Comparison of ENCODE assay signal across 8 cellular contexts in the genomic region with DNA sequence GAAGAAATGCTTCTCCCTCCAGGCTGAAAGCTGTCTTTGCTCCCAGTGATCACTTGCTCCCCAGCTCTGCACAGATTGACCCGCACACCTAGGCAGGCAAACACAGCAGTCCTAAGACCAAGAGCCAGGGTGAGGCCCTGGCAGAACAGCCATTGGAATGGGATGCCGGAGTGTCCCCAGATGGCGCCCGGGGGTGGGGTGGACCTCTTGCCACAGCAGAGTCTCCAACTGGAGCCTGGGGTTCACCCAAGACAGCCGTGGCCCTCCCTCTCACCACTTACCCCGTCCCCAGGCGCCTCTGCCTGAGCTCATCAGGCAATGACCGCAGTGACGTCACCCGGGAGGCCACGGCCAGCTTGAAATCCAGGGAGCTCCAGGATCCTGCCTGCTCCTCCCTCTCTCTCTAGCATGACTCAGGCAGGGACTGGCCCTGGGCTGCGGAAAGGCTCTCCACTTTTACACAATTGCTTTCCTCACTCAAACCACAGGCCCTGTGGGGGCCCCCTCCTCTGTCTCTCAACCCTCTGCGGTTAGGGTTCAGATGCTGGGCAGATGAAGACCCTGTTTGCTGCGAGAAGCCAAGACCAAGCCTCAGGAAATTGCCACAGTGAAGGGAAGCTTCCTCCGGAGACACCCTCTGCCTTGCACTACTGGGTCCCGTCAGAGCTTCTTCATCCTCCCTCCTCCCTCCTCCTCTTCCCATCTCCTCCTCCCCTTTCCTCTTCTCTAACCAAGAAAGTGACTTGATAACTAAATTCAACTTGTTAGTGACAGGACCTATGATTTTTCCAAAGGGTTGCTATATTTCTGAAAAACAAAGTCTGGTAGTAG. TPM values are rescaled to one million over a fixed set of nuclear protein-coding genes. Genes with fewer than 3 reads are reported as not detected.
A peak's percentile ranks its signal among the peaks of the same experiment; 100 is the strongest.
DNase-seq lines count a peak whose midpoint lies in the region; ATAC-seq and TF ChIP-seq lines count a peak whose summit lies in the region.

No MANE protein-coding gene starts in this region.

- POLR2A ChIA-PET in CD4-positive, alpha-beta memory T cell (lab: Charles Lee; ENCODE audit: partially characterized antibody) = interaction anchor here (0.8 kb wide), 1 partner anchor 39 kb away, joined by 4 read pairs; no protein-coding TSS in a partner anchor

- no peaks in the 10 kb centered on the region for H3K9me2 ChIP-seq in Loucy (replicated peaks; ENCODE audit: low read depth, low read length)

- peak in 4 of 5 donors; percentile 5 to 75 (median 12) for DNase-seq in CD4-positive, alpha-beta memory T cell
- peak; percentile 80 for DNase-seq in activated CD4-positive, alpha-beta T cell treated with anti-CD3 and anti-CD28 coated beads, Interleukin-2, amount 10 ng/mL, durations not matched to agents 24 days and 14 days
- DNase-seq in medulla oblongata (ENCODE audit: extremely low spot score) = peak; percentile 47
- peak; percentile 18 for DNase-seq in stimulated activated CD8-positive, alpha-beta memory T cell treated with anti-CD3 and anti-CD28 coated beads, Interleukin-15, amount 100 ng/mL, for 24 hours (ENCODE audit: low read depth)

- no peaks in the 10 kb centered on the region for H3K36me3 ChIP-seq in CD4-positive, alpha-beta memory T cell (ENCODE audit: insufficient read depth, low read length)
- H3K36me3 ChIP-seq in Loucy (ENCODE audit: insufficient read depth, low read length) (no peaks in the 10 kb centered on the region), duodenal mucosa (ENCODE audit: control insufficient read depth in 1 of 2, insufficient read depth in 2 of 2, low read length in 2 of 2) (no peaks in the 10 kb centered on the region)

- peak overlapping the region; percentile 70 for H3K4me2 ChIP-seq in Loucy (ENCODE audit: low read depth, low read length, poor library complexity, severe bottlenecking)

- H3K27ac Mint-ChIP-seq in CD4-positive, alpha-beta memory T cell = peak overlapping the region in 2 of 7 donors; percentile 17 to 50
- H3K27ac Mint-ChIP-seq in activated CD4-positive, alpha-beta T cell treated with anti-CD3 and anti-CD28 coated beads, Interleukin-2, amount 10 ng/mL, durations not matched to agents 24 days and 14 days = peak overlapping the region; percentile 53

- peaks cover 10 to 12% of the 10 kb centered on the region in 2 donors for H3K27me3 Mint-ChIP-seq in CD4-positive, alpha-beta memory T cell
- peaks cover 18% of the 10 kb centered on the region for H3K27me3 Mint-ChIP-seq in activated CD4-positive, alpha-beta T cell treated with anti-CD3 and anti-CD28 coated beads, Interleukin-2, amount 10 ng/mL, durations not matched to agents 24 days and 14 days

- no peak for TF ChIP-seq CTCF in Loucy (conservative IDR thresholded peaks at IDR 0.05; ENCODE audit: low read length)

- no peaks in the 10 kb centered on the region for H3K36me3 Mint-ChIP-seq in CD4-positive, alpha-beta memory T cell
- H3K36me3 Mint-ChIP-seq in activated CD4-positive, alpha-beta T cell treated with anti-CD3 and anti-CD28 coated beads, Interleukin-2, amount 10 ng/mL, durations not matched to agents 24 days and 14 days (ENCODE audit: low read depth) = no peaks in the 10 kb centered on the region

- no peak overlapping the region for H3K4me3 ChIP-seq in CD4-positive, alpha-beta memory T cell (ENCODE audit: low read length in 2 of 2)
- H3K4me3 ChIP-seq in Loucy (ENCODE audit: low read length, poor library complexity, severe bottlenecking) (peak overlapping the region; percentile 46), duodenal mucosa (ENCODE audit: low read depth in 1 of 2, low read length in 2 of 2) (no peak overlapping the region)

- H3F3A ChIP-seq in Loucy (ENCODE audit: low read depth) = no peaks in the 10 kb centered on the region

- no peaks in the 10 kb centered on the region for H3K79me2 ChIP-seq in Loucy (ENCODE audit: insufficient read depth, low read length)

- H2AFZ ChIP-seq in Loucy (ENCODE audit: low read length) = no peak overlapping the region

- H3K27ac ChIP-seq in CD4-positive, alpha-beta memory T cell (ENCODE audit: low read depth, low read length) = no peak overlapping the region
- H3K27ac ChIP-seq in duodenal mucosa (ENCODE audit: low read depth, low read length) = peak overlapping the region; percentile 66

- intact Hi-C loops in CD4-positive, alpha-beta memory T cell (cut with micrococcal nuclease) = no loop called here
- intact Hi-C loops in activated CD4-positive, alpha-beta T cell treated with anti-CD3 and anti-CD28 coated beads, Interleukin-2, amount 10 ng/mL, durations not matched to agents 24 days and 14 days (cut with micrococcal nuclease) = no loop called here

- CTCF ChIA-PET in CD4-positive, alpha-beta memory T cell (lab: Charles Lee; ENCODE audit: partially characterized antibody) = interaction anchor here (1.3 to 3.8 kb wide), 3 partner anchors 39 to 645 kb away, joined by 3 to 17 read pairs (median 5); no protein-coding TSS in a partner anchor

- H3K4me1 ChIP-seq in CD4-positive, alpha-beta memory T cell (ENCODE audit: insufficient read depth, low read length) = peaks cover 10% of the 10 kb centered on the region
- H3K4me1 ChIP-seq in Loucy (ENCODE audit: insufficient read depth, low read length, poor library complexity, severe bottlenecking) (peaks cover 11% of the 10 kb centered on the region), duodenal mucosa (ENCODE audit: control insufficient read depth in 1 of 2, insufficient read depth in 2 of 2, low read length in 2 of 2) (peaks cover 3 to 14% of the 10 kb centered on the region in 2 donors)

- peaks cover 2 to 10% (median 7%) of the 10 kb centered on the region in 4 donors for H3K4me1 Mint-ChIP-seq in CD4-positive, alpha-beta memory T cell
- peaks cover 12% of the 10 kb centered on the region for H3K4me1 Mint-ChIP-seq in activated CD4-positive, alpha-beta T cell treated with anti-CD3 and anti-CD28 coated beads, Interleukin-2, amount 10 ng/mL, durations not matched to agents 24 days and 14 days

- no peaks in the 10 kb centered on the region for H4K20me1 ChIP-seq in Loucy (ENCODE audit: insufficient read depth, low read length, poor library complexity, severe bottlenecking)

- H3K4me3 Mint-ChIP-seq in CD4-positive, alpha-beta memory T cell = peak overlapping the region in 2 of 8 donors; percentile 44 to 56
- peak overlapping the region; percentile 58 for H3K4me3 Mint-ChIP-seq in activated CD4-positive, alpha-beta T cell treated with anti-CD3 and anti-CD28 coated beads, Interleukin-2, amount 10 ng/mL, durations not matched to agents 24 days and 14 days

- ATAC-seq in HG03457 (IDR thresholded peaks at IDR 0.05; ENCODE audit: unreplicated experiment) (no peak), GM21717 (IDR thresholded peaks at IDR 0.05; ENCODE audit: unreplicated experiment) (no peak)

- no peaks in the 10 kb centered on the region for H3K9me3 Mint-ChIP-seq in CD4-positive, alpha-beta memory T cell
- H3K9me3 Mint-ChIP-seq in activated CD4-positive, alpha-beta T cell treated with anti-CD3 and anti-CD28 coated beads, Interleukin-2, amount 10 ng/mL, durations not matched to agents 24 days and 14 days = no peaks in the 10 kb centered on the region

- H3K9me3 ChIP-seq in CD4-positive, alpha-beta memory T cell (ENCODE audit: control insufficient read depth in 1 of 2, low read length in 2 of 2) = no peaks in the 10 kb centered on the region
- H3K9me3 ChIP-seq in Loucy (ENCODE audit: insufficient read depth, low read depth, low read length) (no peaks in the 10 kb centered on the region), duodenal mucosa (ENCODE audit: control insufficient read depth in 1 of 2, low read length in 2 of 2) (no peaks in the 10 kb centered on the region)

- no peaks in the 10 kb centered on the region for H3K27me3 ChIP-seq in CD4-positive, alpha-beta memory T cell (ENCODE audit: insufficient read depth, low read length)
- H3K27me3 ChIP-seq in Loucy (ENCODE audit: insufficient read depth, low read length, poor library complexity, severe bottlenecking) (no peaks in the 10 kb centered on the region), duodenal mucosa (ENCODE audit: control insufficient read depth in 1 of 2, insufficient read depth in 2 of 2, low read length in 2 of 2) (peaks cover 0 to 4% of the 10 kb centered on the region in 2 donors)

- H3K9ac ChIP-seq in Loucy (ENCODE audit: low read depth, low read length, poor library complexity, severe bottlenecking) (no peak overlapping the region), duodenal mucosa (ENCODE audit: low read depth in 1 of 2, low read length in 2 of 2) (peak overlapping the region in 1 of 2 donors; percentile 22)

RNA-seq across cellular contexts. Expression of a gene that starts 24.3 kb away (rescaled TPM):
- not detected for total RNA-seq in CD4-positive, alpha-beta memory T cell
- polyA plus RNA-seq in CD4-positive, alpha-beta memory T cell = not detected
- total RNA-seq in activated CD4-positive, alpha-beta T cell treated with anti-CD3 and anti-CD28 coated beads, Interleukin-2, amount 10 ng/mL, durations not matched to agents 24 days and 14 days = 0.09 and 0.12 TPM in 2 replicates

RNA-seq across cellular contexts. Expression of a gene that starts 25.8 kb away (rescaled TPM):
- 10 to 100 TPM; 29.5 to 33.0 TPM for total RNA-seq in CD4-positive, alpha-beta memory T cell
- 10 to 100 TPM; 17.5 to 24.4 TPM for polyA plus RNA-seq in CD4-positive, alpha-beta memory T cell
- 22.7 and 24.1 TPM in 2 replicates for total RNA-seq in activated CD4-positive, alpha-beta T cell treated with anti-CD3 and anti-CD28 coated beads, Interleukin-2, amount 10 ng/mL, durations not matched to agents 24 days and 14 days

RNA-seq across cellular contexts. Expression of a gene that starts 46.8 kb away (rescaled TPM):
- total RNA-seq in CD4-positive, alpha-beta memory T cell = 10 to 100 TPM; 39.8 to 41.9 TPM
- polyA plus RNA-seq in CD4-positive, alpha-beta memory T cell = 10 to 100 TPM; 66.3 to 82.5 TPM
- 55.1 and 60.5 TPM in 2 replicates for total RNA-seq in activated CD4-positive, alpha-beta T cell treated with anti-CD3 and anti-CD28 coated beads, Interleukin-2, amount 10 ng/mL, durations not matched to agents 24 days and 14 days

RNA-seq across cellular contexts. Expression of a gene that starts 57.9 kb away (rescaled TPM):
- 10 to 100 TPM; 95.5 to 96.9 TPM for total RNA-seq in CD4-positive, alpha-beta memory T cell
- polyA plus RNA-seq in CD4-positive, alpha-beta memory T cell = 100 to 1,000 TPM; 204 to 206 TPM
- 59.9 and 60.9 TPM in 2 replicates for total RNA-seq in activated CD4-positive, alpha-beta T cell treated with anti-CD3 and anti-CD28 coated beads, Interleukin-2, amount 10 ng/mL, durations not matched to agents 24 days and 14 days

RNA-seq across cellular contexts. Expression of a gene that starts 58.1 kb away (rescaled TPM):
- total RNA-seq in CD4-positive, alpha-beta memory T cell = 100 to 1,000 TPM; 123 to 132 TPM
- polyA plus RNA-seq in CD4-positive, alpha-beta memory T cell = 10 to 100 TPM; 36.5 to 55.9 TPM
- total RNA-seq in activated CD4-positive, alpha-beta T cell treated with anti-CD3 and anti-CD28 coated beads, Interleukin-2, amount 10 ng/mL, durations not matched to agents 24 days and 14 days = 44.3 and 47.2 TPM in 2 replicates

Comparison
In these comparisons a context has a peak if more than half of its experiments do, and no peak if none do; other contexts are left out.
1. DNase-seq: peak in every context shown above with its lines; median percentile 80 in activated CD4-positive, alpha-beta T cell treated with anti-CD3 and anti-CD28 coated beads, Interleukin-2, amount 10 ng/mL, durations not matched to agents 24 days and 14 days; 47 in medulla oblongata; 18 in stimulated activated CD8-positive, alpha-beta memory T cell treated with anti-CD3 and anti-CD28 coated beads, Interleukin-15, amount 100 ng/mL, for 24 hours; 12 in CD4-positive, alpha-beta memory T cell.